Comparison of ENCODE assay signal across 16 cellular contexts in genomic region chr3:142288032-142288638, GRCh38.
A peak's percentile ranks its signal among the peaks of the same experiment; 100 is the strongest.
DNase-seq lines count a peak whose midpoint lies in the region; TF ChIP-seq lines count a peak whose summit lies in the region.
"Had no signal": no experiment of that assay in that cellular context is flagged by ENCODE, and none has a peak within 500 bp of the region (broad histone marks: within the 10 kb centered on the region; RNA-seq: fewer than 3 reads in every experiment).

No MANE protein-coding gene starts in this region.

- no peak for TF ChIP-seq RAD21 in Ishikawa (IDR thresholded peaks at IDR 0.05; ENCODE audit: low read depth)

- H2BK120ac ChIP-seq in mesendoderm (ENCODE audit: low read depth, low read length) (no peak overlapping the region), trophoblast cell (ENCODE audit: insufficient read depth, low read length, poor library complexity) (no peak overlapping the region)

- H3K4ac ChIP-seq in mesendoderm (ENCODE audit: low read depth, low read length) (no peak overlapping the region), trophoblast cell (ENCODE audit: low read depth, low read length) (no peak overlapping the region)

- no peak overlapping the region for H2AFZ ChIP-seq in trophoblast cell (ENCODE audit: insufficient read depth, low read length, poor library complexity)

- no CpG with 5 or more reads among the region's 4 CpGs for whole genome bisulfite sequencing in mesendoderm (ENCODE audit: extremely low coverage, insufficient coverage, low lambda C conversion rate)
- WGBS in trophoblast cell (ENCODE audit: extremely low coverage, insufficient coverage, insufficient read length): no CpG with 5 or more reads among the region's 4 CpGs

- H3K27ac ChIP-seq in mesendoderm (ENCODE audit: low read depth, low read length): no peak overlapping the region
- no peak overlapping the region for H3K27ac ChIP-seq in trophoblast cell (ENCODE audit: low read depth, low read length)

- no peak overlapping the region for H3K4me2 ChIP-seq in mesendoderm (ENCODE audit: low read length)
- no peak overlapping the region for H3K4me2 ChIP-seq in trophoblast cell (ENCODE audit: low read length)

- H3K79me2 ChIP-seq in mesendoderm (ENCODE audit: control insufficient read depth, insufficient read depth, low read length) (no peaks in the 10 kb centered on the region), trophoblast cell (ENCODE audit: control insufficient read depth, insufficient read depth, low read length, poor library complexity) (no peaks in the 10 kb centered on the region)

- H3K56ac ChIP-seq in mesendoderm (ENCODE audit: low read length): no peak overlapping the region

- H2AK5ac ChIP-seq in mesendoderm (ENCODE audit: low read length): no peak overlapping the region
- H2AK5ac ChIP-seq in trophoblast cell (ENCODE audit: low read length): no peak overlapping the region

- no peak overlapping the region for H2BK5ac ChIP-seq in mesendoderm (ENCODE audit: low read length)
- no peak overlapping the region for H2BK5ac ChIP-seq in trophoblast cell (ENCODE audit: low read depth, low read length, poor library complexity)

- H2BK15ac ChIP-seq in mesendoderm (replicated peaks; ENCODE audit: low read depth): no peak overlapping the region

- H3K79me1 ChIP-seq in mesendoderm (ENCODE audit: low read length) (no peaks in the 10 kb centered on the region), trophoblast cell (ENCODE audit: low read length) (no peaks in the 10 kb centered on the region)

- no peak overlapping the region for H4K8ac ChIP-seq in mesendoderm (ENCODE audit: low read depth, low read length)
- H4K8ac ChIP-seq in trophoblast cell (ENCODE audit: low read depth, low read length): no peak overlapping the region

- H3K14ac ChIP-seq in trophoblast cell (ENCODE audit: low read length): no peak overlapping the region

- peak; percentile 42 for DNase-seq in ELR (ENCODE audit: low read depth)
- DNase-seq in adipocyte (ENCODE audit: low read depth): no peak
- peak; percentile 43 for DNase-seq in mesendoderm
- DNase-seq in NCI-H748 (lab: John Stamatoyannopoulos, UW; ENCODE audit: unreplicated experiment): no peak
- no peak for DNase-seq in stimulated activated CD4-positive, alpha-beta T cell treated with anti-CD3 and anti-CD28 coated beads, Interleukin-4, amount 100 ng/mL, for 24 hours
- DNase-seq in trophoblast cell: no peak
- DNase-seq: CD4-positive, alpha-beta memory T cell; GF-D8; Kasumi-1; MV-4-11; NCI-H1417; NCI-H187 treated with DMSO at 0.1 percent for 48 hours; NCI-H446 treated with DMSO at 0.1 percent for 48 hours; NCI-H748 treated with DMSO at 0.1 percent for 48 hours; SW 1271 had no signal

- peaks cover 18% of the 10 kb centered on the region for H3K9me3 ChIP-seq in adipocyte (ENCODE audit: control insufficient read depth, low read length)
- peaks cover 10% of the 10 kb centered on the region for H3K9me3 ChIP-seq in trophoblast cell (ENCODE audit: insufficient read depth, low read depth, low read length)

- H3K36me3 ChIP-seq in adipocyte (ENCODE audit: control insufficient read depth, insufficient read depth, low read length, severe bottlenecking) (no peaks in the 10 kb centered on the region), mesendoderm (ENCODE audit: control insufficient read depth, insufficient read depth, low read length) (no peaks in the 10 kb centered on the region), trophoblast cell (ENCODE audit: control insufficient read depth in 1 of 2, insufficient read depth in 2 of 2, low read length in 2 of 2) (peaks cover 2% of the 10 kb centered on the region in 2 experiments)

- no peak overlapping the region for H4K12ac ChIP-seq in trophoblast cell (ENCODE audit: low read depth, low read length)

- H3K23ac ChIP-seq in mesendoderm (ENCODE audit: low read length) (no peak overlapping the region), trophoblast cell (ENCODE audit: low read length) (no peak overlapping the region)

- no peaks in the 10 kb centered on the region for H3K27me3 ChIP-seq in adipocyte (replicated peaks; ENCODE audit: control insufficient read depth, insufficient read depth, low read length)
- no peaks in the 10 kb centered on the region for H3K27me3 ChIP-seq in mesendoderm (ENCODE audit: insufficient read depth, low read length, poor library complexity)
- no peaks in the 10 kb centered on the region for H3K27me3 ChIP-seq in trophoblast cell (ENCODE audit: insufficient read depth, low read length)

- H3K4me1 ChIP-seq in adipocyte (ENCODE audit: control insufficient read depth, insufficient read depth, low read length): no peaks in the 10 kb centered on the region
- H3K4me1 ChIP-seq in mesendoderm (ENCODE audit: control insufficient read depth, low read depth, low read length): no peaks in the 10 kb centered on the region
- no peaks in the 10 kb centered on the region for H3K4me1 ChIP-seq in trophoblast cell (ENCODE audit: control insufficient read depth in 1 of 2, insufficient read depth in 2 of 2, low read length in 2 of 2)

- H3K4me3 ChIP-seq in adipocyte (ENCODE audit: low read length): peak overlapping the region; percentile 22
- peak overlapping the region; percentile 24 for H3K4me3 ChIP-seq in mesendoderm (ENCODE audit: low read length)
- H3K4me3 ChIP-seq in trophoblast cell (ENCODE audit: low read depth, low read length): no peak overlapping the region

- H3K9ac ChIP-seq in adipocyte (ENCODE audit: low read length) (no peak overlapping the region), mesendoderm (ENCODE audit: low read length) (no peak overlapping the region), trophoblast cell (ENCODE audit: low read length) (no peak overlapping the region)

- no peak overlapping the region for H4K5ac ChIP-seq in mesendoderm (ENCODE audit: low read length)

- H2BK12ac ChIP-seq in trophoblast cell (ENCODE audit: low read length): no peak overlapping the region

- H4K91ac ChIP-seq in trophoblast cell (ENCODE audit: low read depth, low read length): no peak overlapping the region

- TF ChIP-seq EP300 in Ishikawa (IDR thresholded peaks at IDR 0.05; ENCODE audit: borderline replicate concordance): no peak

- H3K18ac ChIP-seq in mesendoderm (ENCODE audit: low read length): no peak overlapping the region
- no peak overlapping the region for H3K18ac ChIP-seq in trophoblast cell (ENCODE audit: low read length)

TF ChIP-seq in Ishikawa, 13 proteins besides CTCF, POLR2A, EP300 and RAD21:
- TF ChIP-seq FOXM1 (IDR thresholded peaks at IDR 0.05; ENCODE audit: borderline replicate concordance, low read depth) (no peak), YY1 (IDR thresholded peaks at IDR 0.05; ENCODE audit: low read depth) (0 out of 2 replicates have a peak, but pooled peaks have one; percentile 21)
TF ChIP-seq in Ishikawa: peak in this region for 1.

Comparison
In these comparisons a context has a peak if more than half of its experiments do, and no peak if none do; other contexts are left out.
1. DNase-seq: peak in ELR (single experiment) and mesendoderm (single experiment); none in adipocyte (single experiment), NCI-H748 (single experiment), stimulated activated CD4-positive, alpha-beta T cell treated with anti-CD3 and anti-CD28 coated beads, Interleukin-4, amount 100 ng/mL, for 24 hours (single experiment) and trophoblast cell (0 of 2).